ENCODE assay signal across 8 cellular contexts in the genomic region with DNA sequence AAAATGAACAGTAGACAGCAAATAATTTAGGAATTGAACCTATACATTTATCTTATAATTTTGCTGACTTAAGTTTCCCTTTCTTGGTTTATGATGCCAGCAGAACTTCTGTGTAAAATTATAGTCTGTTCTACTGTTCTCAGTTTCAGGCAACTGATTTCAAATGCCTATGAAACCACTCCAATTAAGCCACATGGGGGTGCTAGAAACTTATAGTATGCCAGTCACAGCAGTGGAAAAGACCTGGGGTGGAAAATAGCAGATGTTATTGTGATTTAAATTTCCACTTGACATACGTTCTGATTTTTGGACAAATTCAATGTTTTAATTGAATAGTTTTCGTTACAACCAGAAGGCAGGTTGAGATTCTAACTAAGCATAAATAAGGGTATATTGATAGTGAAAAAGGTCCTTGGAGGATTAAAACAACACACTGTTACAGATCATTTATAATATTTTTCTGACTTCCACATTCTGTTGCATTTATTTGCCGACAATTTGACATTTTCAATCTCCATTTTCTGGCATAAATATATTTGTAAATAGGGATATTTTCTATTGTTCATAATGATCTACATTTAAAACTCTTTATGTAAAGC.
DNase-seq lines count a peak whose midpoint lies in the region; ATAC-seq, FAIRE-seq and TF ChIP-seq lines count a peak whose summit lies in the region.

No MANE protein-coding gene starts in this region.

- H3K27me3 Mint-ChIP-seq in activated naive CD8-positive, alpha-beta T cell treated with anti-CD3 and anti-CD28 coated beads for 36 hours: no peaks in the 10 kb centered on the region

- ATAC-seq in GM21825 (IDR thresholded peaks at IDR 0.05; ENCODE audit: unreplicated experiment) (peak; percentile 77), Panc1 (peak; percentile 76; the same call in 1 of the 2 replicates)

- WGBS in small intestine, 3 donors: 44 to 65% (median 60%) methylated on average over 3 of the region's 3 CpGs

- TF ChIP-seq CTCF in Panc1 (IDR thresholded peaks at IDR 0.05) (peak; percentile 66; the same call in 1 of the 2 replicates), fibroblast of mammary gland (conservative IDR thresholded peaks at IDR 0.05; ENCODE audit: control insufficient read depth, insufficient read depth, low read depth, low read length) (peak; percentile 71)

- CTCF ChIA-PET in Panc1 (lab: Charles Lee): interaction anchor here (0.6 to 1.1 kb wide), 2 partner anchors 540 to 1257 kb away, joined by 4 to 8 read pairs; no protein-coding TSS in a partner anchor

- H3K4me3 ChIP-seq in Karpas-422 (ENCODE audit: low read length) (no peak overlapping the region), Panc1 (ENCODE audit: low read depth in 2 of 2, low read length in 2 of 2) (no peak overlapping the region), fibroblast of mammary gland (ENCODE audit: control insufficient read depth, low read depth, low read length) (no peak overlapping the region), small intestine (ENCODE audit: low read depth in 1 of 2, low read length in 2 of 2) (no peak overlapping the region)

- no peak overlapping the region for H2AFZ ChIP-seq in Karpas-422 (ENCODE audit: low read length)

- no peaks in the 10 kb centered on the region for H4K20me1 ChIP-seq in Karpas-422 (ENCODE audit: insufficient read depth, low read depth, low read length)

- in situ Hi-C loops in Panc1 (cut with HindIII; ENCODE audit: low pct_unique_long_range_greater_than_20kb, low sequenced_read_pairs): no loop called here

- H3K27ac ChIP-seq in Karpas-422 (ENCODE audit: low read length) (no peak overlapping the region), Panc1 (ENCODE audit: low read length) (no peak overlapping the region), small intestine (ENCODE audit: low read depth in 1 of 2, low read length in 1 of 2) (no peak overlapping the region)

- H3K9me2 ChIP-seq in Karpas-422 (replicated peaks; ENCODE audit: insufficient read depth, low read length): no peaks in the 10 kb centered on the region

- H3K9me3 Mint-ChIP-seq in activated naive CD8-positive, alpha-beta T cell treated with anti-CD3 and anti-CD28 coated beads for 36 hours: no peaks in the 10 kb centered on the region

- H3K9me3 ChIP-seq in Karpas-422 (ENCODE audit: low read length) (no peaks in the 10 kb centered on the region), Panc1 (ENCODE audit: control insufficient read depth, insufficient read depth, low read depth, low read length) (no peaks in the 10 kb centered on the region), small intestine (ENCODE audit: control insufficient read depth, low read depth) (no peaks in the 10 kb centered on the region)

- BruUV-seq in Panc1 (replicated peaks; lab: Mats Ljungman, UMichigan): no TSS peak

- no peak overlapping the region for H3K4me2 ChIP-seq in Karpas-422 (ENCODE audit: low read depth, low read length, poor library complexity, severe bottlenecking)

- no peak overlapping the region for H3K9ac ChIP-seq in Karpas-422 (ENCODE audit: low read length)

- peak; percentile 3 for DNase-seq in GF-D8 (lab: John Stamatoyannopoulos, UW)
- peak; percentile 72 for DNase-seq in Karpas-422
- peak; percentile 13 for DNase-seq in Panc1 (ENCODE audit: low read depth, low spot score)
- peak; percentile 55 for DNase-seq in fibroblast of mammary gland (ENCODE audit: low read depth)
- DNase-seq in small intestine: peak; percentile 32
- DNase-seq in T-helper 9 cell: no peak
- DNase-seq in activated naive CD8-positive, alpha-beta T cell treated with anti-CD3 and anti-CD28 coated beads for 36 hours: no peak

- H3K36me3 ChIP-seq in Karpas-422 (ENCODE audit: insufficient read depth, low read length) (no peaks in the 10 kb centered on the region), Panc1 (ENCODE audit: control insufficient read depth, insufficient read depth, low read length) (no peaks in the 10 kb centered on the region), small intestine (ENCODE audit: control insufficient read depth in 2 of 2, insufficient read depth in 2 of 2, low read length in 2 of 2) (peaks cover 0 to 7% of the 10 kb centered on the region in 2 donors)

- no peak for FAIRE-seq in small intestine (lab: Jason Lieb, UNC)

- POLR2A ChIA-PET in Panc1 (lab: Charles Lee): no interaction called here

- H3K4me1 ChIP-seq in Karpas-422 (ENCODE audit: low read length): no peaks in the 10 kb centered on the region
- H3K4me1 ChIP-seq in Panc1 (ENCODE audit: control insufficient read depth, insufficient read depth, low read length): no peaks in the 10 kb centered on the region
- no peaks in the 10 kb centered on the region for H3K4me1 ChIP-seq in small intestine (ENCODE audit: control insufficient read depth in 2 of 2, insufficient read depth in 1 of 2, low read depth in 1 of 2, low read length in 1 of 2)

- no peak overlapping the region for H3K4me3 Mint-ChIP-seq in activated naive CD8-positive, alpha-beta T cell treated with anti-CD3 and anti-CD28 coated beads for 36 hours

- H3K79me2 ChIP-seq in Karpas-422 (ENCODE audit: low read length): no peaks in the 10 kb centered on the region

- no peaks in the 10 kb centered on the region for H3K36me3 Mint-ChIP-seq in activated naive CD8-positive, alpha-beta T cell treated with anti-CD3 and anti-CD28 coated beads for 36 hours

- H3K27ac Mint-ChIP-seq in activated naive CD8-positive, alpha-beta T cell treated with anti-CD3 and anti-CD28 coated beads for 36 hours: no peak overlapping the region

- intact Hi-C loops in Panc1 (cut with micrococcal nuclease; ENCODE audit: unreplicated experiment): loop anchor here (5.0 kb wide), 2 partner anchors 539 to 1949 kb away; no protein-coding TSS in a partner anchor

- no peaks in the 10 kb centered on the region for H3K27me3 ChIP-seq in Karpas-422 (ENCODE audit: low read length)
- no peaks in the 10 kb centered on the region for H3K27me3 ChIP-seq in Panc1 (ENCODE audit: control insufficient read depth, insufficient read depth, low read length)
- H3K27me3 ChIP-seq in small intestine (ENCODE audit: control insufficient read depth in 2 of 2, insufficient read depth in 2 of 2, low read length in 2 of 2): no peaks in the 10 kb centered on the region

- no peaks in the 10 kb centered on the region for H3K4me1 Mint-ChIP-seq in activated naive CD8-positive, alpha-beta T cell treated with anti-CD3 and anti-CD28 coated beads for 36 hours

Comparison
In these comparisons a context has a peak if more than half of its experiments do, and no peak if none do; other contexts are left out.
1. DNase-seq: peak in GF-D8 (single experiment), Karpas-422 (single experiment), Panc1 (single experiment), fibroblast of mammary gland (single experiment) and small intestine (single experiment); none in T-helper 9 cell (single experiment) and activated naive CD8-positive, alpha-beta T cell treated with anti-CD3 and anti-CD28 coated beads for 36 hours (single experiment).